In genomic region chr11:78188012-78188808, GRCh38 we compare ENCODE assay signal across 1 cellular context.
A peak's percentile ranks its signal among the peaks of the same experiment; 100 is the strongest.
TF ChIP-seq lines count a peak whose summit lies in the region.

Gene KCTD21, minus strand, starts transcription at chr11:78188626. Its CDS starts 14,072 bp downstream, at chr11:78174554.

TF ChIP-seq in HEK293, 187 proteins besides CTCF, POLR2A, EP300 and RAD21 (continued from another document and continues in another):
- TF ChIP-seq ZBTB6 (tag by site-specific recombination; IDR thresholded peaks at IDR 0.05) = no peak
- no peak for TF ChIP-seq ZNF132 (tag by site-specific recombination; IDR thresholded peaks at IDR 0.05; ENCODE audit: borderline replicate concordance)
- TF ChIP-seq ZNF645 (tag by site-specific recombination; IDR thresholded peaks at IDR 0.05) = no peak
- TF ChIP-seq BCL6B (tag by site-specific recombination; IDR thresholded peaks at IDR 0.05) = no peak
- TF ChIP-seq ZIC2 (tag by site-specific recombination; IDR thresholded peaks at IDR 0.05) = peak; percentile 80
- TF ChIP-seq ZNF416 (tag by site-specific recombination; IDR thresholded peaks at IDR 0.05) = no peak
- TF ChIP-seq, protein P1, sequence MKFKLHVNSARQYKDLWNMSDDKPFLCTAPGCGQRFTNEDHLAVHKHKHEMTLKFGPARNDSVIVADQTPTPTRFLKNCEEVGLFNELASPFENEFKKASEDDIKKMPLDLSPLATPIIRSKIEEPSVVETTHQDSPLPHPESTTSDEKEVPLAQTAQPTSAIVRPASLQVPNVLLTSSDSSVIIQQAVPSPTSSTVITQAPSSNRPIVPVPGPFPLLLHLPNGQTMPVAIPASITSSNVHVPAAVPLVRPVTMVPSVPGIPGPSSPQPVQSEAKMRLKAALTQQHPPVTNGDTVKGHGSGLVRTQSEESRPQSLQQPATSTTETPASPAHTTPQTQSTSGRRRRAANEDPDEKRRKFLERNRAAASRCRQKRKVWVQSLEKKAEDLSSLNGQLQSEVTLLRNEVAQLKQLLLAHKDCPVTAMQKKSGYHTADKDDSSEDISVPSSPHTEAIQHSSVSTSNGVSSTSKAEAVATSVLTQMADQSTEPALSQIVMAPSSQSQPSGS (tag by site-specific recombination; IDR thresholded peaks at IDR 0.05; ENCODE audit: low read depth) = no peak
- no peak for TF ChIP-seq ZNF48 (tag by site-specific recombination; IDR thresholded peaks at IDR 0.05)
- 0 out of 2 replicates have a peak, but pooled peaks have one; percentile 79 for TF ChIP-seq ZFP37 (tag by site-specific recombination; IDR thresholded peaks at IDR 0.05)
- TF ChIP-seq ZNF140 (tag by site-specific recombination; IDR thresholded peaks at IDR 0.05) = no peak
- no peak for TF ChIP-seq ZNF626 (tag by site-specific recombination; IDR thresholded peaks at IDR 0.05)
- TF ChIP-seq ZSCAN30 (tag by site-specific recombination; IDR thresholded peaks at IDR 0.05) = peak; percentile 89
- no peak for TF ChIP-seq HOXD13 (CRISPR knock-in tag; IDR thresholded peaks at IDR 0.05; ENCODE audit: borderline replicate concordance)
- no peak for TF ChIP-seq ZNF16 (tag by site-specific recombination; IDR thresholded peaks at IDR 0.05; ENCODE audit: low read depth)
- TF ChIP-seq MEIS1 (CRISPR knock-in tag; IDR thresholded peaks at IDR 0.05; ENCODE audit: borderline replicate concordance) = no peak
- TF ChIP-seq ZSCAN16 (tag by site-specific recombination; IDR thresholded peaks at IDR 0.05) = no peak
- peak; percentile 95 for TF ChIP-seq KLF9 (tag by site-specific recombination; IDR thresholded peaks at IDR 0.05; ENCODE audit: low read depth)
- no peak for TF ChIP-seq ZNF311 (tag by site-specific recombination; IDR thresholded peaks at IDR 0.05; ENCODE audit: borderline replicate concordance)
- TF ChIP-seq ZNF350 (tag by site-specific recombination; IDR thresholded peaks at IDR 0.05) = no peak
- TF ChIP-seq, protein P2, sequence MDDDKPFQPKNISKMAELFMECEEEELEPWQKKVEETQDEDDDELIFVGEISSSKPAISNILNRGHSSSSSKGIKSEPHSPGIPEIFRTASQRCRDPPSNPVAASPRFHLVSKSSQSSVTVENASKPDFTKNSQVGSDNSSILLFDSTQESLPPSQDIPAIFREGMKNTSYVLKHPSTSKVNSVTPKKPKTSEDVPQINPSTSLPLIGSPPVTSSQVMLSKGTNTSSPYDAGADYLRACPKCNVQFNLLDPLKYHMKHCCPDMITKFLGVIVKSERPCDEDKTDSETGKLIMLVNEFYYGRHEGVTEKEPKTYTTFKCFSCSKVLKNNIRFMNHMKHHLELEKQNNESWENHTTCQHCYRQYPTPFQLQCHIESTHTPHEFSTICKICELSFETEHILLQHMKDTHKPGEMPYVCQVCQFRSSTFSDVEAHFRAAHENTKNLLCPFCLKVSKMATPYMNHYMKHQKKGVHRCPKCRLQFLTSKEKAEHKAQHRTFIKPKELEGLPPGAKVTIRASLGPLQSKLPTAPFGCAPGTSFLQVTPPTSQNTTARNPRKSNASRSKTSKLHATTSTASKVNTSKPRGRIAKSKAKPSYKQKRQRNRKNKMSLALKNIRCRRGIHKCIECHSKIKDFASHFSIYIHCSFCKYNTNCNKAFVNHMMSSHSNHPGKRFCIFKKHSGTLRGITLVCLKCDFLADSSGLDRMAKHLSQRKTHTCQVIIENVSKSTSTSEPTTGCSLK (tag by site-specific recombination; IDR thresholded peaks at IDR 0.05) = no peak
- peak; percentile 63 for TF ChIP-seq WT1 (tag by site-specific recombination; IDR thresholded peaks at IDR 0.05)
- no peak for TF ChIP-seq TRIM28 (IDR thresholded peaks at IDR 0.05; ENCODE audit: borderline replicate concordance, low read length)
- TF ChIP-seq REPIN1 (tag by site-specific recombination; IDR thresholded peaks at IDR 0.05; ENCODE audit: low read depth) = 0 out of 2 replicates have a peak, but pooled peaks have one; percentile 65
- peak; percentile 99 for TF ChIP-seq SP3 (tag by site-specific recombination; IDR thresholded peaks at IDR 0.05)
- no peak for TF ChIP-seq ZNF670 (tag by site-specific recombination; IDR thresholded peaks at IDR 0.05; ENCODE audit: low read depth)
- TF ChIP-seq ZNF658 (tag by site-specific recombination; IDR thresholded peaks at IDR 0.05) = no peak
- no peak; the same call in 1 of the 2 replicates for TF ChIP-seq TSHZ1 (tag by site-specific recombination; IDR thresholded peaks at IDR 0.05; ENCODE audit: borderline replicate concordance)
- no peak for TF ChIP-seq ZNF366 (tag by site-specific recombination; conservative IDR thresholded peaks at IDR 0.05)
- TF ChIP-seq ZNF585B (tag by site-specific recombination; IDR thresholded peaks at IDR 0.05) = no peak
- TF ChIP-seq ZXDB (tag by site-specific recombination; IDR thresholded peaks at IDR 0.05) = peak; percentile 89
- TF ChIP-seq ZNF707 (tag by site-specific recombination; IDR thresholded peaks at IDR 0.05) = no peak
- no peak for TF ChIP-seq OVOL3 (tag by site-specific recombination; IDR thresholded peaks at IDR 0.05)
- peak; percentile 99 for TF ChIP-seq KLF8 (tag by site-specific recombination; IDR thresholded peaks at IDR 0.05)
- no peak for TF ChIP-seq GFI1B (tag by site-specific recombination; IDR thresholded peaks at IDR 0.05)
- no peak for TF ChIP-seq ZNF473 (tag by site-specific recombination; IDR thresholded peaks at IDR 0.05)
- peak; percentile 97 for TF ChIP-seq ZNF324 (tag by site-specific recombination; IDR thresholded peaks at IDR 0.05)
- TF ChIP-seq, protein P3, sequence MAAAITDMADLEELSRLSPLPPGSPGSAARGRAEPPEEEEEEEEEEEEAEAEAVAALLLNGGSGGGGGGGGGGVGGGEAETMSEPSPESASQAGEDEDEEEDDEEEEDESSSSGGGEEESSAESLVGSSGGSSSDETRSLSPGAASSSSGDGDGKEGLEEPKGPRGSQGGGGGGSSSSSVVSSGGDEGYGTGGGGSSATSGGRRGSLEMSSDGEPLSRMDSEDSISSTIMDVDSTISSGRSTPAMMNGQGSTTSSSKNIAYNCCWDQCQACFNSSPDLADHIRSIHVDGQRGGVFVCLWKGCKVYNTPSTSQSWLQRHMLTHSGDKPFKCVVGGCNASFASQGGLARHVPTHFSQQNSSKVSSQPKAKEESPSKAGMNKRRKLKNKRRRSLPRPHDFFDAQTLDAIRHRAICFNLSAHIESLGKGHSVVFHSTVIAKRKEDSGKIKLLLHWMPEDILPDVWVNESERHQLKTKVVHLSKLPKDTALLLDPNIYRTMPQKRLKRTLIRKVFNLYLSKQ (tag by site-specific recombination; IDR thresholded peaks at IDR 0.05; ENCODE audit: borderline replicate concordance) = no peak
- TF ChIP-seq ZNF280D (tag by site-specific recombination; IDR thresholded peaks at IDR 0.05) = peak; percentile 90; the same call in 1 of the 2 replicates
- TF ChIP-seq ZNF555 (tag by site-specific recombination; conservative IDR thresholded peaks at IDR 0.05) = no peak
- TF ChIP-seq PBX3 (CRISPR knock-in tag; IDR thresholded peaks at IDR 0.05) = 0 out of 2 replicates have a peak, but pooled peaks have one; percentile 45
- peak; percentile 90; the same call in 1 of the 2 replicates for TF ChIP-seq ZSCAN23 (tag by site-specific recombination; IDR thresholded peaks at IDR 0.05)
- TF ChIP-seq ZFP41 (tag by site-specific recombination; IDR thresholded peaks at IDR 0.05; ENCODE audit: borderline replicate concordance) = no peak
- TF ChIP-seq ZBTB44 (tag by site-specific recombination; IDR thresholded peaks at IDR 0.05) = no peak
